15 cellular contexts compared by ENCODE assay signal in the genomic region with DNA sequence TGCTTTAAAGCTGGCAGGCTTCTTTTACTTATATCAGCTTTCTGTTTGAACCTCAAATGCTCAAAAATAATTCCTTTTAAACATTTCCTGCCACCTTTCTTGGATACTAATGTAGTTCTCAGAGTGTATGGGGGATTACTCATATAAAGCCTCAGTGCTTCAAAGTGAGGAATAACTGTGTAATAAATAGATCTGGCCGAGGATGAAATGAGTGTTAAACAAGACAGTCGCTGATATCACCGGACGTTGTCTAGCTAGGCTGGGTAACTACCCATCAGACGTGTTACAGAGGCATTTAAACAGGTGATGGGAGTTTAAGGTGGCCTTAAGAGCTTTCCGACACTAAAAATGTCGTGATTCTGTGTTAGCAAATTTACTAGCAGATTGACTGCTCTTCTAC. TPM values are rescaled to one million over a fixed set of nuclear protein-coding genes. Genes with fewer than 3 reads are reported as not detected.
DNase-seq lines count a peak whose midpoint lies in the region; ATAC-seq and TF ChIP-seq lines count a peak whose summit lies in the region.
"Had no signal": no experiment of that assay in that cellular context is flagged by ENCODE, and none has a peak within 500 bp of the region (broad histone marks: within the 10 kb centered on the region; RNA-seq: fewer than 3 reads in every experiment).

No MANE protein-coding gene starts in this region.

- peak overlapping the region; percentile 4; the same call in 1 of the 2 replicates for H3K4me3 ChIP-seq in GM06990 (replicated peaks; ENCODE audit: low read depth, low read length)
- H3K4me3 ChIP-seq in right cardiac atrium (ENCODE audit: low read length): no peak overlapping the region
- H3K4me3 ChIP-seq: Peyer's patch, right lobe of liver had no signal

- peak overlapping the region; percentile 75 for H3K4me3 Mint-ChIP-seq in activated T-helper 17 cell treated with anti-CD3 and anti-CD28 coated beads, Interleukin-2, amount 50 U/mL, for 72 hours
- H3K4me3 Mint-ChIP-seq in progenitor cell of endocrine pancreas (ENCODE audit: low read depth): no peak overlapping the region
- H3K4me3 Mint-ChIP-seq: mesothelial cell of epicardium had no signal

- H3K36me3 Mint-ChIP-seq in activated T-helper 17 cell treated with anti-CD3 and anti-CD28 coated beads, Interleukin-2, amount 50 U/mL, for 72 hours (ENCODE audit: low read depth): no peaks in the 10 kb centered on the region
- no peaks in the 10 kb centered on the region for H3K36me3 Mint-ChIP-seq in progenitor cell of endocrine pancreas (ENCODE audit: insufficient read depth)
- H3K36me3 Mint-ChIP-seq: mesothelial cell of epicardium had no signal

- WGBS in right cardiac atrium: 62% methylated on average over 7 of the region's 7 CpGs

- H3K27me3 Mint-ChIP-seq in activated T-helper 17 cell treated with anti-CD3 and anti-CD28 coated beads, Interleukin-2, amount 50 U/mL, for 72 hours: no peaks in the 10 kb centered on the region
- no peaks in the 10 kb centered on the region for H3K27me3 Mint-ChIP-seq in progenitor cell of endocrine pancreas

- H3K9me3 Mint-ChIP-seq in activated T-helper 17 cell treated with anti-CD3 and anti-CD28 coated beads, Interleukin-2, amount 50 U/mL, for 72 hours: no peaks in the 10 kb centered on the region
- H3K9me3 Mint-ChIP-seq in progenitor cell of endocrine pancreas (ENCODE audit: low read depth): no peaks in the 10 kb centered on the region
- H3K9me3 Mint-ChIP-seq: mesothelial cell of epicardium had no signal

- peak; percentile 64 for ATAC-seq in GM18868 (IDR thresholded peaks at IDR 0.05; ENCODE audit: unreplicated experiment)
- peak; percentile 58 for ATAC-seq in HG02938 (IDR thresholded peaks at IDR 0.05; ENCODE audit: unreplicated experiment)
- ATAC-seq in activated T-helper 17 cell treated with anti-CD3 and anti-CD28 coated beads, Interleukin-2, amount 50 U/mL, for 72 hours (replicated peaks): peak; percentile 63
- ATAC-seq in right cardiac atrium: no peak
- ATAC-seq: HCT116, right lobe of liver had no signal

- TF ChIP-seq CTCF in GM06990 (IDR thresholded peaks at IDR 0.05; ENCODE audit: insufficient read depth, low read length, poor library complexity, severe bottlenecking) (no peak), progenitor cell of endocrine pancreas (IDR thresholded peaks at IDR 0.05; ENCODE audit: unreplicated experiment) (no peak)

- H3K27me3 ChIP-seq in GM06990 (replicated peaks; ENCODE audit: control insufficient read depth, insufficient read depth, low read length): no peaks in the 10 kb centered on the region
- H3K27me3 ChIP-seq in right cardiac atrium (ENCODE audit: control insufficient read depth, insufficient read depth): no peaks in the 10 kb centered on the region
- H3K27me3 ChIP-seq: Peyer's patch, right lobe of liver had no signal

- H3K9me3 ChIP-seq in right cardiac atrium (ENCODE audit: control insufficient read depth, low read length): no peaks in the 10 kb centered on the region
- H3K9me3 ChIP-seq: Peyer's patch, right lobe of liver had no signal

- peak overlapping the region; percentile 95 for H3K27ac Mint-ChIP-seq in activated T-helper 17 cell treated with anti-CD3 and anti-CD28 coated beads, Interleukin-2, amount 50 U/mL, for 72 hours
- no peak overlapping the region for H3K27ac Mint-ChIP-seq in progenitor cell of endocrine pancreas
- H3K27ac Mint-ChIP-seq: mesothelial cell of epicardium had no signal

- intact Hi-C loops in right cardiac atrium (cut with DNase I): no loop called here

- DNase-seq in GM06990 (ENCODE audit: extremely low read depth, insufficient read length) (peak; percentile 69), progenitor cell of endocrine pancreas (ENCODE audit: low spot score, unreplicated experiment) (no peak), right cardiac atrium (no peak), OCI-M1 (lab: John Stamatoyannopoulos, UW) (no peak), DMS79 (lab: John Stamatoyannopoulos, UW) (no peak)
- DNase-seq: hypothalamus, NCI-H187, Peyer's patch, right lobe of liver, WERI-Rb-1 had no signal

- no peaks in the 10 kb centered on the region for H3K36me3 ChIP-seq in GM06990 (ENCODE audit: control insufficient read depth, insufficient read depth, low read length)
- H3K36me3 ChIP-seq: Peyer's patch, right lobe of liver, WERI-Rb-1 had no signal

- no peak overlapping the region for H3K27ac ChIP-seq in right cardiac atrium (ENCODE audit: low read length)
- H3K27ac ChIP-seq: Peyer's patch, right lobe of liver, WERI-Rb-1 had no signal

- no peaks in the 10 kb centered on the region for H3K4me1 ChIP-seq in right cardiac atrium (ENCODE audit: control insufficient read depth, insufficient read depth, low read length)
- H3K4me1 ChIP-seq: Peyer's patch, right lobe of liver had no signal

- H3K4me1 Mint-ChIP-seq in activated T-helper 17 cell treated with anti-CD3 and anti-CD28 coated beads, Interleukin-2, amount 50 U/mL, for 72 hours: peaks cover 43% of the 10 kb centered on the region
- peaks cover 6% of the 10 kb centered on the region for H3K4me1 Mint-ChIP-seq in progenitor cell of endocrine pancreas (ENCODE audit: low read depth)
- H3K4me1 Mint-ChIP-seq: mesothelial cell of epicardium had no signal

RNA-seq across cellular contexts. Expression of a gene that starts 53.1 kb away (rescaled TPM):
- total RNA-seq in activated T-helper 17 cell treated with anti-CD3 and anti-CD28 coated beads, Interleukin-2, amount 50 U/mL, for 72 hours: not detected
- total RNA-seq in progenitor cell of endocrine pancreas (75.6 and 80.4 TPM in 2 replicates), right cardiac atrium (10 to 100 TPM in 2 of 4 donors, 1 to 10 TPM in 2; 8.3 to 11.4 (median 9.5) TPM)
- polyA plus RNA-seq in right cardiac atrium: 4.7 TPM

Comparison
In these comparisons a context has a peak if more than half of its experiments do, and no peak if none do; other contexts are left out.
1. ATAC-seq: peak in GM18868 (single experiment), HG02938 (single experiment) and activated T-helper 17 cell treated with anti-CD3 and anti-CD28 coated beads, Interleukin-2, amount 50 U/mL, for 72 hours (single experiment); none in right cardiac atrium (0 of 2).
2. RNA of a gene that starts 53.1 kb away (total RNA-seq): 75.6 to 80.4 TPM in progenitor cell of endocrine pancreas and 8.3 to 11.4 TPM in right cardiac atrium; not detected in activated T-helper 17 cell treated with anti-CD3 and anti-CD28 coated beads, Interleukin-2, amount 50 U/mL, for 72 hours; every median in the first group is over 4 times any median in the second.